13 cellular contexts compared by ENCODE assay signal in the genomic region with DNA sequence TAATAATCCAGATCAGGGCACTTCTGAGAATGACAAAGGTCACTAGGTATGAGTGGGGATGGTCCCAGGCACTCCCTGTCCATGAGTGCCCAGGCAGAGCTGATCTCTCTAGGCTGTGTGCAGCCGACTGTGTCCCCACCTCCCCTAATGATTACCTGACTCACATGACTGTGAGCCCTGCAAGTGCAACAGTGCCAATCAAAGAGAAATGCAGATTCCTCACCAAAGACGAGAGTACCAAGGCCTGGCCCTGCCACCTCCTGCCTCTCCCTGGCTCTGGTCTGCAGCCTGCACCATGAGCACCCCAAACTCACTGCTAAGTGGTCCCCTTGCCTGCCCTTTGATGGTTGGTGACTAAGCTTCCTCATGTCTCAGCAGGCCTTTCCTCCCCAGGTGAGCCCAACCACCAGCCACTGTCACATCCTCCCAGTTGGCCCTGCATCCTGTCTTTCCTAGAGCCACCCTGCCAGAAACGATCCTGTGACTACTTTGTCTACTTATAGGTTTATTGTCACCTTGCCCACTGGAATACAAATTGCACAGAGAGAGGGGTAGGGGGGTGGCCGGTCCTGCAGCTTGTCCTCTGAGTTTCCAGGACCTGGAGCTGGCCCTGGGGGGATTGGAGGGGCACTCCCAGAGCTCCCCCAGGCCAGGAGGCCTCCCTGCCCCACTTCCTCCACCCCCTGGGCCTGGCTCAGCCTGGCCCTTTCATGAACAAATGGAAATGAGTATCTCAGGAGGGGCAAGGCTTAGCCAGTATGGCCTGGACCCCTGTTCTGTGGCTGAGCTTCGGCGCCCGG.
A peak's percentile ranks its signal among the peaks of the same experiment; 100 is the strongest.
DNase-seq lines count a peak whose midpoint lies in the region.
"Had no signal": no experiment of that assay in that cellular context is flagged by ENCODE, and none has a peak within 500 bp of the region (broad histone marks: within the 10 kb centered on the region; RNA-seq: fewer than 3 reads in every experiment).

No MANE protein-coding gene starts in this region.

- peak; percentile 69 for DNase-seq in activated CD8-positive, alpha-beta memory T cell treated with anti-CD3 and anti-CD28 coated beads for 24 hours
- DNase-seq in activated CD8-positive, alpha-beta memory T cell treated with anti-CD3 and anti-CD28 coated beads, Interleukin-2, amount 50 U/mL, for 48 hours: no peak
- DNase-seq in activated CD4-positive, alpha-beta T cell treated with anti-CD3 and anti-CD28 coated beads for 1 hour: peak; percentile 25
- DNase-seq in activated naive CD4-positive, alpha-beta T cell treated with anti-CD3 and anti-CD28 coated beads, Interleukin-2, amount 50 U/mL, for 16 hours: peak; percentile 36
- peak; percentile 12 to 40 for DNase-seq in stimulated activated CD4-positive, alpha-beta T cell treated with anti-CD3 and anti-CD28 coated beads, Interleukin-4, amount 100 ng/mL, for 4 hours
- DNase-seq in foreskin melanocyte: no peak
- DNase-seq in NCI-H1694 treated with DMSO at 0.1 percent for 48 hours (lab: John Stamatoyannopoulos, UW): no peak
- no peak for DNase-seq in head of caudate nucleus
- DNase-seq: ACHN, activated B cell treated with CpG ODN at 0.5 μM for 24 hours, brain microvascular endothelial cell, esophagus squamous epithelium, NCI-H187 treated with DMSO at 0.1 percent for 48 hours had no signal

- intact Hi-C loops in head of caudate nucleus (cut with DNase I): no loop called here

Comparison
In these comparisons a context has a peak if more than half of its experiments do, and no peak if none do; other contexts are left out.
1. DNase-seq: peak in activated CD8-positive, alpha-beta memory T cell treated with anti-CD3 and anti-CD28 coated beads for 24 hours (single experiment), activated CD4-positive, alpha-beta T cell treated with anti-CD3 and anti-CD28 coated beads for 1 hour (single experiment), activated naive CD4-positive, alpha-beta T cell treated with anti-CD3 and anti-CD28 coated beads, Interleukin-2, amount 50 U/mL, for 16 hours (single experiment) and stimulated activated CD4-positive, alpha-beta T cell treated with anti-CD3 and anti-CD28 coated beads, Interleukin-4, amount 100 ng/mL, for 4 hours (2 of 2); none in activated CD8-positive, alpha-beta memory T cell treated with anti-CD3 and anti-CD28 coated beads, Interleukin-2, amount 50 U/mL, for 48 hours (single experiment), foreskin melanocyte (single experiment), NCI-H1694 treated with DMSO at 0.1 percent for 48 hours (single experiment) and head of caudate nucleus (0 of 42).